8 cellular contexts compared by ENCODE assay signal in genomic region chr3:153595186-153595815, GRCh38.
DNase-seq lines count a peak whose midpoint lies in the region; ATAC-seq and TF ChIP-seq lines count a peak whose summit lies in the region.
"Had no signal": no experiment of that assay in that cellular context is flagged by ENCODE, and none has a peak within 500 bp of the region (broad histone marks: within the 10 kb centered on the region; RNA-seq: fewer than 3 reads in every experiment).

No MANE protein-coding gene starts in this region.

- H3K27ac ChIP-seq in upper lobe of right lung, result no peak overlapping the region

- H3K36me3 ChIP-seq in upper lobe of right lung, result no peaks in the 10 kb centered on the region

- H3K27me3 ChIP-seq in upper lobe of right lung, result no peaks in the 10 kb centered on the region

- H3K4me3 ChIP-seq in WI38 (ENCODE audit: low read depth, low read length) (no peak overlapping the region), upper lobe of right lung (no peak overlapping the region)

- peaks cover 4% of the 10 kb centered on the region for H3K4me1 ChIP-seq in upper lobe of right lung

- DNase-seq in HS-5 (ENCODE audit: low read depth) (peak; percentile 23), iPS-NIHi7 (ENCODE audit: extremely low spot score) (peak; percentile 34), upper lobe of right lung (no peak), activated gamma-delta T cell (lab: John Stamatoyannopoulos, UW) (no peak)
- DNase-seq: activated B cell treated with CpG ODN at 0.5 μM for 24 hours had no signal

- ATAC-seq in upper lobe of right lung (peak; percentile 83), GM21825 (IDR thresholded peaks at IDR 0.05; ENCODE audit: unreplicated experiment) (no peak)

- TF ChIP-seq CTCF in GM12873 (IDR thresholded peaks at IDR 0.05; ENCODE audit: insufficient read depth, low read depth, low read length, missing control alignments) (peak; percentile 70), WI38 (IDR thresholded peaks at IDR 0.05; ENCODE audit: low read depth, low read length) (peak; percentile 51; the same call in 1 of the 2 replicates), upper lobe of right lung (IDR thresholded peaks at IDR 0.05) (peak; percentile 60)

- no peaks in the 10 kb centered on the region for H3K9me3 ChIP-seq in upper lobe of right lung

- intact Hi-C loops in upper lobe of right lung (cut with DNase I), result no loop called here

Comparison
In these comparisons a context has a peak if more than half of its experiments do, and no peak if none do; other contexts are left out.
1. DNase-seq: peak in HS-5 (single experiment) and iPS-NIHi7 (single experiment); none in upper lobe of right lung (single experiment) and activated gamma-delta T cell (single experiment).
2. Peak in every context shown above with its lines, with median percentiles within 50 percentile points of each other: CTCF ChIP-seq.